ENCODE assay signal across 16 cellular contexts in genomic region chr9:130499804-130500263, GRCh38. TPM values are rescaled to one million over a fixed set of nuclear protein-coding genes. Genes with fewer than 3 reads are reported as not detected.
DNase-seq lines count a peak whose midpoint lies in the region; ATAC-seq, FAIRE-seq and TF ChIP-seq lines count a peak whose summit lies in the region.
"Had no signal": no experiment of that assay in that cellular context is flagged by ENCODE, and none has a peak within 500 bp of the region (broad histone marks: within the 10 kb centered on the region; RNA-seq: fewer than 3 reads in every experiment).

No MANE protein-coding gene starts in this region.

- H3K4me2 ChIP-seq in A549, result peak overlapping the region; percentile 34

- in situ Hi-C loops in Caki2 (cut with HindIII; ENCODE audit: low pct_unique_long_range_greater_than_20kb, low sequenced_read_pairs), result no loop called here

- H3K36me3 Mint-ChIP-seq in activated T-helper 1 cell treated with anti-CD3 and anti-CD28 coated beads, Interleukin-12 subunit alpha, Interleukin-12 subunit beta, Interleukin-2, Interleukin-4 antibody, amounts not matched to agents 30 ng/mL and 10 ng/mL and 1 ng/mL, durations not matched to agents 14 hours and 24 hours and 36 hours (ENCODE audit: low read depth), result no peaks in the 10 kb centered on the region
- H3K36me3 Mint-ChIP-seq in CD14-positive monocyte, result no peaks in the 10 kb centered on the region
- H3K36me3 Mint-ChIP-seq: activated naive CD8-positive, alpha-beta T cell treated with anti-CD3 and anti-CD28 coated beads, Interleukin-2, amount 10 ng/mL, durations not matched to agents 7 days and 5 days had no signal

- no peak for FAIRE-seq in A549 (lab: Jason Lieb, UNC)
- no peak for FAIRE-seq in RCC 7860 (lab: Jason Lieb, UNC)
- FAIRE-seq: GM19239 had no signal

- no peak for TF ChIP-seq RAD21 in A549 (conservative IDR thresholded peaks at IDR 0.05 in 1 of 2, IDR thresholded peaks at IDR 0.05 in 1 of 2)

- CTCF ChIA-PET in A549 (lab: Yijun Ruan, JAX), result interaction anchor here (0.8 to 1.4 kb wide), 6 partner anchors 11 to 207 kb away, joined by 3 to 4 read pairs (median 4); no protein-coding TSS in a partner anchor

- no peak for TF ChIP-seq EP300 in A549 (IDR thresholded peaks at IDR 0.05)

- H3K4me3 ChIP-seq in A549, result no peak overlapping the region
- H3K4me3 ChIP-seq: HAP-1, lung, MG63 had no signal

- ATAC-seq in A549, result peak; percentile 61 to 75
- peak; percentile 88 for ATAC-seq in left ventricle myocardium superior
- no peak for ATAC-seq in HG02623 (IDR thresholded peaks at IDR 0.05; ENCODE audit: unreplicated experiment)

- intact Hi-C loops in left ventricle myocardium superior (cut with micrococcal nuclease) (no loop called here), CD14-positive monocyte (cut with micrococcal nuclease) (no loop called here)
- intact Hi-C loops in activated T-helper 1 cell treated with anti-CD3 and anti-CD28 coated beads, Interleukin-12 subunit alpha, Interleukin-12 subunit beta, Interleukin-2, Interleukin-4 antibody, amounts not matched to agents 30 ng/mL and 10 ng/mL and 1 ng/mL, durations not matched to agents 14 hours and 24 hours and 36 hours (cut with micrococcal nuclease), result no loop called here

- H3K9me3 Mint-ChIP-seq in activated T-helper 1 cell treated with anti-CD3 and anti-CD28 coated beads, Interleukin-12 subunit alpha, Interleukin-12 subunit beta, Interleukin-2, Interleukin-4 antibody, amounts not matched to agents 30 ng/mL and 10 ng/mL and 1 ng/mL, durations not matched to agents 14 hours and 24 hours and 36 hours, result peaks cover 10% of the 10 kb centered on the region
- peaks cover 4 to 9% (median 8%) of the 10 kb centered on the region in 7 donors for H3K9me3 Mint-ChIP-seq in CD14-positive monocyte

- no peak overlapping the region for H3K4me3 Mint-ChIP-seq in activated T-helper 1 cell treated with anti-CD3 and anti-CD28 coated beads, Interleukin-12 subunit alpha, Interleukin-12 subunit beta, Interleukin-2, Interleukin-4 antibody, amounts not matched to agents 30 ng/mL and 10 ng/mL and 1 ng/mL, durations not matched to agents 14 hours and 24 hours and 36 hours
- H3K4me3 Mint-ChIP-seq in CD14-positive monocyte, result no peak overlapping the region
- H3K4me3 Mint-ChIP-seq: activated naive CD8-positive, alpha-beta T cell treated with anti-CD3 and anti-CD28 coated beads, Interleukin-2, amount 10 ng/mL, durations not matched to agents 7 days and 5 days had no signal

- DNase-seq in A549 (ENCODE audit: low read depth in 1 of 2, low spot score in 1 of 2) (peak; percentile 44 to 58), Caki2 (ENCODE audit: low read depth) (peak; percentile 48), RCC 7860 (ENCODE audit: low spot score) (peak; percentile 42), left ventricle myocardium superior (peak; percentile 56), CD14-positive monocyte (ENCODE audit: low spot score) (no peak)
- DNase-seq in activated T-helper 1 cell treated with anti-CD3 and anti-CD28 coated beads, Interleukin-12 subunit alpha, Interleukin-12 subunit beta, Interleukin-2, Interleukin-4 antibody, amounts not matched to agents 30 ng/mL and 10 ng/mL and 1 ng/mL, durations not matched to agents 14 hours and 24 hours and 36 hours (ENCODE audit: low spot score), result no peak
- DNase-seq in stimulated activated naive CD4-positive, alpha-beta T cell (lab: John Stamatoyannopoulos, UW), result no peak
- DNase-seq: activated CD4-positive, alpha-beta T cell treated with anti-CD3 and anti-CD28 coated beads, Interleukin-2, amount 50 U/mL, for 1 hour; activated naive CD8-positive, alpha-beta T cell treated with anti-CD3 and anti-CD28 coated beads, Interleukin-2, amount 10 ng/mL, durations not matched to agents 7 days and 5 days; dermis blood vessel endothelial cell; MG63; NCI-H526 had no signal

- H3K27ac Mint-ChIP-seq in activated T-helper 1 cell treated with anti-CD3 and anti-CD28 coated beads, Interleukin-12 subunit alpha, Interleukin-12 subunit beta, Interleukin-2, Interleukin-4 antibody, amounts not matched to agents 30 ng/mL and 10 ng/mL and 1 ng/mL, durations not matched to agents 14 hours and 24 hours and 36 hours, result no peak overlapping the region
- no peak overlapping the region for H3K27ac Mint-ChIP-seq in CD14-positive monocyte
- H3K27ac Mint-ChIP-seq: activated naive CD8-positive, alpha-beta T cell treated with anti-CD3 and anti-CD28 coated beads, Interleukin-2, amount 10 ng/mL, durations not matched to agents 7 days and 5 days had no signal

- WGBS in A549 (ENCODE audit: missing lambda C conversion rate), result 45% methylated on average over 7 of the region's 7 CpGs

- H3K4me1 Mint-ChIP-seq in activated T-helper 1 cell treated with anti-CD3 and anti-CD28 coated beads, Interleukin-12 subunit alpha, Interleukin-12 subunit beta, Interleukin-2, Interleukin-4 antibody, amounts not matched to agents 30 ng/mL and 10 ng/mL and 1 ng/mL, durations not matched to agents 14 hours and 24 hours and 36 hours (ENCODE audit: low read depth), result no peaks in the 10 kb centered on the region
- no peaks in the 10 kb centered on the region for H3K4me1 Mint-ChIP-seq in CD14-positive monocyte
- H3K4me1 Mint-ChIP-seq: activated naive CD8-positive, alpha-beta T cell treated with anti-CD3 and anti-CD28 coated beads, Interleukin-2, amount 10 ng/mL, durations not matched to agents 7 days and 5 days had no signal

- POLR2A ChIA-PET in A549 (lab: Yijun Ruan, JAX), result no interaction called here

- peaks cover 9% of the 10 kb centered on the region for H3K9me3 ChIP-seq in A549
- H3K9me3 ChIP-seq: MG63 had no signal

- H3K27ac ChIP-seq in A549, result peak overlapping the region in 1 of 2 experiments; percentile 16; a peak in 1 of 6 replicates

- TF ChIP-seq POLR2A in A549 (IDR thresholded peaks at IDR 0.05; ENCODE audit: low read length), result no peak

- no peaks in the 10 kb centered on the region for H3K27me3 Mint-ChIP-seq in activated T-helper 1 cell treated with anti-CD3 and anti-CD28 coated beads, Interleukin-12 subunit alpha, Interleukin-12 subunit beta, Interleukin-2, Interleukin-4 antibody, amounts not matched to agents 30 ng/mL and 10 ng/mL and 1 ng/mL, durations not matched to agents 14 hours and 24 hours and 36 hours (ENCODE audit: insufficient read depth)
- peaks cover 9 to 12% (median 12%) of the 10 kb centered on the region in 3 donors for H3K27me3 Mint-ChIP-seq in CD14-positive monocyte (ENCODE audit: low read depth in 3 of 3)
- H3K27me3 Mint-ChIP-seq: activated naive CD8-positive, alpha-beta T cell treated with anti-CD3 and anti-CD28 coated beads, Interleukin-2, amount 10 ng/mL, durations not matched to agents 7 days and 5 days had no signal

- TF ChIP-seq CTCF in A549 (IDR thresholded peaks at IDR 0.05) (no peak), CD14-positive monocyte (IDR thresholded peaks at IDR 0.05) (no peak)

- H3K4me1 ChIP-seq in A549, result peaks cover 17% of the 10 kb centered on the region

TF ChIP-seq in A549, 52 proteins besides CTCF, POLR2A, EP300 and RAD21:
- TF ChIP-seq HEYL (CRISPR knock-in tag; IDR thresholded peaks at IDR 0.05) (no peak), FOSL2 (IDR thresholded peaks at IDR 0.05) (no peak), FOSL2 (CRISPR knock-in tag; IDR thresholded peaks at IDR 0.05) (peak; percentile 36; the same call in 1 of the 2 replicates)

RNA-seq across cellular contexts. Expression of gene ASS1, which starts 55.1 kb away (rescaled TPM):
- polyA plus RNA-seq in A549 (2011; rRNA removed) (32.5 and 36.9 TPM in 2 replicates), A549 (2017; fragmentation: RNase III; extraction: RNeasy Plus Mini Kit Qiagen cat#74134 plus additional on column Dnase treatment) (11.3 to 12.9 TPM (median 11.8 TPM) in 3 replicates), CD14-positive monocyte (not detected)
- polyA plus RNA-seq in A549 (2012; cell fraction: cytosol; rRNA removed), result 13.7 and 16.0 TPM in 2 replicates
- polyA plus RNA-seq in A549 (2012; cell fraction: nucleus; rRNA removed), result 8.3 and 11.0 TPM in 2 replicates
- 17.1 and 24.9 TPM in 2 replicates for polyA minus RNA-seq in A549 (2011; rRNA and poly(A)+ RNA removed)
- 23.7 and 27.1 TPM in 2 replicates for total RNA-seq in Caki2 (2014; rRNA removed; shearing (Covaris generic); ENCODE audit: low replicate concordance)
- 65.5 TPM for total RNA-seq in left ventricle myocardium superior
- 2.9 and 3.3 TPM in 2 replicates for total RNA-seq in activated T-helper 1 cell treated with anti-CD3 and anti-CD28 coated beads, Interleukin-12 subunit alpha, Interleukin-12 subunit beta, Interleukin-2, Interleukin-4 antibody, amounts not matched to agents 30 ng/mL and 10 ng/mL and 1 ng/mL, durations not matched to agents 14 hours and 24 hours and 36 hours

Comparison
In these comparisons a context has a peak if more than half of its experiments do, and no peak if none do; other contexts are left out.
1. DNase-seq: peak in A549 (2 of 2), Caki2 (single experiment), RCC 7860 (single experiment) and left ventricle myocardium superior (single experiment); none in activated T-helper 1 cell treated with anti-CD3 and anti-CD28 coated beads, Interleukin-12 subunit alpha, Interleukin-12 subunit beta, Interleukin-2, Interleukin-4 antibody, amounts not matched to agents 30 ng/mL and 10 ng/mL and 1 ng/mL, durations not matched to agents 14 hours and 24 hours and 36 hours (single experiment), stimulated activated naive CD4-positive, alpha-beta T cell (0 of 6) and CD14-positive monocyte (single experiment).